ENCODE assay signal across 1 cellular context in the genomic region with DNA sequence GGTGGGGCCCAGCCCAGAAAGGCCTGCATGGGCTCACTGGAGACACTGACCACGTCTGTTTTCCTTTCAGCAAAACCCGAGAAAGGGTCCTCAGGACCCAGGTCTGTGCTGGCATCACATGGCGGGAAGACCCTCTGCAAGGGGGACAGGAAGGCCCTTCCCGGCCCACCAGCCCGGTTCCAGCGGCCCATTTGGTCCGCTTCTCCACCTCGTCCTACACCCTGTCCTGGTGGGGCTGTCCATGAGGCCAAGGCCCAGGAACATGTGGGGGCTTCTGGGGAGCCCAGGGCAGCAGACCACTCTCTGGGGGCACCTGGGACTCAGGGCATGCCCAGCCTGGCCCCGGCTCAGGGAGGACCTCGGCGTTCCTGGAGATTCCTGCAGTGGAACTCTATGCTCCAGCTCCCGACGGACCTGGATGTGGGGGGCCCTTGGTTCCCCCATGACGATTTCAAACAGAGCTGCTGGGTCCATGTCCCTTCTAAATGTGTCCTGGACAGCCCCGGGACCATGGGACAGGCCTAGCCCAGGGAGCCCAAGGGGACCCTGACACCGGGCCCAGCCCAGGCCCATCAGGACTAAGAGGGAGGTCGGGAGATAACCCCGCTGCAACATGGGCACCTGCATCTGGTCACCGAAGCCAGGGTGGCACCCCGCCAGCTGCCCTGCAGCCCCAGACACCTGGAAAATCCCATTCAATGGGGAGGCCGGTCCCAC.
TF ChIP-seq lines count a peak whose summit lies in the region.

No MANE protein-coding gene starts in this region.

TF ChIP-seq in H1, 55 proteins besides CTCF, POLR2A, EP300 and RAD21:
- TF ChIP-seq GTF2F1 (IDR thresholded peaks at IDR 0.05; ENCODE audit: borderline replicate concordance, low read depth, low read length) (no peak), MAFK (IDR thresholded peaks at IDR 0.05; ENCODE audit: low read depth, low read length) (no peak), NANOG (IDR thresholded peaks at IDR 0.05; ENCODE audit: insufficient read depth, low read depth, low read length, poor library complexity, severe bottlenecking) (no peak), SIRT6 (IDR thresholded peaks at IDR 0.05; ENCODE audit: low read length) (no peak), YY1 (IDR thresholded peaks at IDR 0.05; ENCODE audit: low read depth, low read length) (no peak), JUND (IDR thresholded peaks at IDR 0.05; ENCODE audit: low read length) (no peak)
- TF ChIP-seq, protein P1, sequence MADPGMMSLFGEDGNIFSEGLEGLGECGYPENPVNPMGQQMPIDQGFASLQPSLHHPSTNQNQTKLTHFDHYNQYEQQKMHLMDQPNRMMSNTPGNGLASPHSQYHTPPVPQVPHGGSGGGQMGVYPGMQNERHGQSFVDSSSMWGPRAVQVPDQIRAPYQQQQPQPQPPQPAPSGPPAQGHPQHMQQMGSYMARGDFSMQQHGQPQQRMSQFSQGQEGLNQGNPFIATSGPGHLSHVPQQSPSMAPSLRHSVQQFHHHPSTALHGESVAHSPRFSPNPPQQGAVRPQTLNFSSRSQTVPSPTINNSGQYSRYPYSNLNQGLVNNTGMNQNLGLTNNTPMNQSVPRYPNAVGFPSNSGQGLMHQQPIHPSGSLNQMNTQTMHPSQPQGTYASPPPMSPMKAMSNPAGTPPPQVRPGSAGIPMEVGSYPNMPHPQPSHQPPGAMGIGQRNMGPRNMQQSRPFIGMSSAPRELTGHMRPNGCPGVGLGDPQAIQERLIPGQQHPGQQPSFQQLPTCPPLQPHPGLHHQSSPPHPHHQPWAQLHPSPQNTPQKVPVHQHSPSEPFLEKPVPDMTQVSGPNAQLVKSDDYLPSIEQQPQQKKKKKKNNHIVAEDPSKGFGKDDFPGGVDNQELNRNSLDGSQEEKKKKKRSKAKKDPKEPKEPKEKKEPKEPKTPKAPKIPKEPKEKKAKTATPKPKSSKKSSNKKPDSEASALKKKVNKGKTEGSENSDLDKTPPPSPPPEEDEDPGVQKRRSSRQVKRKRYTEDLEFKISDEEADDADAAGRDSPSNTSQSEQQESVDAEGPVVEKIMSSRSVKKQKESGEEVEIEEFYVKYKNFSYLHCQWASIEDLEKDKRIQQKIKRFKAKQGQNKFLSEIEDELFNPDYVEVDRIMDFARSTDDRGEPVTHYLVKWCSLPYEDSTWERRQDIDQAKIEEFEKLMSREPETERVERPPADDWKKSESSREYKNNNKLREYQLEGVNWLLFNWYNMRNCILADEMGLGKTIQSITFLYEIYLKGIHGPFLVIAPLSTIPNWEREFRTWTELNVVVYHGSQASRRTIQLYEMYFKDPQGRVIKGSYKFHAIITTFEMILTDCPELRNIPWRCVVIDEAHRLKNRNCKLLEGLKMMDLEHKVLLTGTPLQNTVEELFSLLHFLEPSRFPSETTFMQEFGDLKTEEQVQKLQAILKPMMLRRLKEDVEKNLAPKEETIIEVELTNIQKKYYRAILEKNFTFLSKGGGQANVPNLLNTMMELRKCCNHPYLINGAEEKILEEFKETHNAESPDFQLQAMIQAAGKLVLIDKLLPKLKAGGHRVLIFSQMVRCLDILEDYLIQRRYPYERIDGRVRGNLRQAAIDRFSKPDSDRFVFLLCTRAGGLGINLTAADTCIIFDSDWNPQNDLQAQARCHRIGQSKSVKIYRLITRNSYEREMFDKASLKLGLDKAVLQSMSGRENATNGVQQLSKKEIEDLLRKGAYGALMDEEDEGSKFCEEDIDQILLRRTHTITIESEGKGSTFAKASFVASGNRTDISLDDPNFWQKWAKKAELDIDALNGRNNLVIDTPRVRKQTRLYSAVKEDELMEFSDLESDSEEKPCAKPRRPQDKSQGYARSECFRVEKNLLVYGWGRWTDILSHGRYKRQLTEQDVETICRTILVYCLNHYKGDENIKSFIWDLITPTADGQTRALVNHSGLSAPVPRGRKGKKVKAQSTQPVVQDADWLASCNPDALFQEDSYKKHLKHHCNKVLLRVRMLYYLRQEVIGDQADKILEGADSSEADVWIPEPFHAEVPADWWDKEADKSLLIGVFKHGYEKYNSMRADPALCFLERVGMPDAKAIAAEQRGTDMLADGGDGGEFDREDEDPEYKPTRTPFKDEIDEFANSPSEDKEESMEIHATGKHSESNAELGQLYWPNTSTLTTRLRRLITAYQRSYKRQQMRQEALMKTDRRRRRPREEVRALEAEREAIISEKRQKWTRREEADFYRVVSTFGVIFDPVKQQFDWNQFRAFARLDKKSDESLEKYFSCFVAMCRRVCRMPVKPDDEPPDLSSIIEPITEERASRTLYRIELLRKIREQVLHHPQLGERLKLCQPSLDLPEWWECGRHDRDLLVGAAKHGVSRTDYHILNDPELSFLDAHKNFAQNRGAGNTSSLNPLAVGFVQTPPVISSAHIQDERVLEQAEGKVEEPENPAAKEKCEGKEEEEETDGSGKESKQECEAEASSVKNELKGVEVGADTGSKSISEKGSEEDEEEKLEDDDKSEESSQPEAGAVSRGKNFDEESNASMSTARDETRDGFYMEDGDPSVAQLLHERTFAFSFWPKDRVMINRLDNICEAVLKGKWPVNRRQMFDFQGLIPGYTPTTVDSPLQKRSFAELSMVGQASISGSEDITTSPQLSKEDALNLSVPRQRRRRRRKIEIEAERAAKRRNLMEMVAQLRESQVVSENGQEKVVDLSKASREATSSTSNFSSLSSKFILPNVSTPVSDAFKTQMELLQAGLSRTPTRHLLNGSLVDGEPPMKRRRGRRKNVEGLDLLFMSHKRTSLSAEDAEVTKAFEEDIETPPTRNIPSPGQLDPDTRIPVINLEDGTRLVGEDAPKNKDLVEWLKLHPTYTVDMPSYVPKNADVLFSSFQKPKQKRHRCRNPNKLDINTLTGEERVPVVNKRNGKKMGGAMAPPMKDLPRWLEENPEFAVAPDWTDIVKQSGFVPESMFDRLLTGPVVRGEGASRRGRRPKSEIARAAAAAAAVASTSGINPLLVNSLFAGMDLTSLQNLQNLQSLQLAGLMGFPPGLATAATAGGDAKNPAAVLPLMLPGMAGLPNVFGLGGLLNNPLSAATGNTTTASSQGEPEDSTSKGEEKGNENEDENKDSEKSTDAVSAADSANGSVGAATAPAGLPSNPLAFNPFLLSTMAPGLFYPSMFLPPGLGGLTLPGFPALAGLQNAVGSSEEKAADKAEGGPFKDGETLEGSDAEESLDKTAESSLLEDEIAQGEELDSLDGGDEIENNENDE (IDR thresholded peaks at IDR 0.05; ENCODE audit: insufficient replicate concordance, low read length) = no peak
- TF ChIP-seq, protein P2, sequence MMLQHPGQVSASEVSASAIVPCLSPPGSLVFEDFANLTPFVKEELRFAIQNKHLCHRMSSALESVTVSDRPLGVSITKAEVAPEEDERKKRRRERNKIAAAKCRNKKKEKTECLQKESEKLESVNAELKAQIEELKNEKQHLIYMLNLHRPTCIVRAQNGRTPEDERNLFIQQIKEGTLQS (IDR thresholded peaks at IDR 0.05; ENCODE audit: insufficient read depth, low read depth, low read length) = no peak
